In the genomic region with DNA sequence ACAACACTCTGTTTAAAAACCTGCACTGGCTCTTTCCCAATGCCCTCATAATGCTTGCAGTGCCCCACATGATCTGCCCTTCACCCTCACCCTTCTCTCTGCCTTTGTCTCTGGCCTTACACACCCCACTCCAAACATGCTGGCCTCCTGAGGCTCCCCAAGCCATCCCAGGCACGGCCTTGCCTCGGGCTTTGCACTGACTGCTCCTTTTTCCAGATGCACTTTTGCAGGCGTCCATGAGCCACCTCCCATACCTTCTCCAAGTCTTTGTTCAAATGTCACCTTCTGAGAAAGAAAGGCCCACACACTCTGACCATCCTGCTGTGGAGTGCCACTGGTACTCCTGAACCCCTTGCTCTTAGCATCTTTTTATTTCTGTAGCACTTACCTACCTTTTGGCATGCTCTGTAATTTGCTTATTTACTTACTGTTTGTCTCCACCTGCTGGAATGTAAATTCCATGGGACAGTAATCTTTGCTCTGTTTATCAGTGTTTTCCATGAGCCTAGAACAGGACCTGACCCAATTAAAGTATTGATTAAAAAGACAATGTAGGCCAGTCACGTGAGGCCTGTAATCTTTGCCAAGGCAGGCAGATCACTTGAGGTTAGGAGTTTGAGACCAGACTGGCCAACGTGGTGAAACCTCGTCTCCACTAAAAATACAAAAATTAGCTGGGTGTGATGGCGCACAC, we compare ENCODE assay signal across 24 cellular contexts. TPM values are rescaled to one million over a fixed set of nuclear protein-coding genes. Genes with fewer than 3 reads are reported as not detected.
DNase-seq lines count a peak whose midpoint lies in the region; ATAC-seq, FAIRE-seq and TF ChIP-seq lines count a peak whose summit lies in the region.
"Had no signal": no experiment of that assay in that cellular context is flagged by ENCODE, and none has a peak within 500 bp of the region (broad histone marks: within the 10 kb centered on the region; RNA-seq: fewer than 3 reads in every experiment).

No MANE protein-coding gene starts in this region.

- H3K27me3 ChIP-seq in DOHH2 (ENCODE audit: control insufficient read depth, low read length) = no peaks in the 10 kb centered on the region
- H3K27me3 ChIP-seq in H1 (replicated peaks in 1 of 4; ENCODE audit: control insufficient read depth in 3 of 4, extremely low read depth in 1 of 4, insufficient read depth in 3 of 4, low read length in 3 of 4) = no peaks in the 10 kb centered on the region
- H3K27me3 ChIP-seq in neuronal stem cell (ENCODE audit: control insufficient read depth in 3 of 3, insufficient read depth in 3 of 3, low read depth in 1 of 3, low read length in 3 of 3) = no peaks in the 10 kb centered on the region
- H3K27me3 ChIP-seq: breast epithelium, esophagus muscularis mucosa, ovary, SJSA1 had no signal

- no peak overlapping the region for H2BK120ac ChIP-seq in H1 (replicated peaks; ENCODE audit: low read depth, low read length)
- no peak overlapping the region for H2BK120ac ChIP-seq in neuronal stem cell (ENCODE audit: low read depth, low read length)

- H2BK15ac ChIP-seq in H1 (ENCODE audit: low read length) (no peak overlapping the region), neuronal stem cell (ENCODE audit: low read length) (no peak overlapping the region)

- H3K9me2 ChIP-seq in DOHH2 (replicated peaks; ENCODE audit: control insufficient read depth, low read length) = no peaks in the 10 kb centered on the region

- H3K9ac ChIP-seq in H1 (replicated peaks in 1 of 4; ENCODE audit: extremely low read depth in 1 of 4, low read depth in 3 of 4, low read length in 3 of 4) (no peak overlapping the region; a peak in 1 of 7 replicates), neuronal stem cell (ENCODE audit: low read depth, low read length, poor library complexity) (no peak overlapping the region)

- TF ChIP-seq POLR2A in H1 (IDR thresholded peaks at IDR 0.05; ENCODE audit: control extremely low read depth in 1 of 2, low read depth in 2 of 2, low read length in 2 of 2) = no peak

- H4K8ac ChIP-seq in H1 (ENCODE audit: extremely low read depth, insufficient read depth, low read length) = no peak overlapping the region
- H4K8ac ChIP-seq in neuronal stem cell (ENCODE audit: low read depth, low read length) = no peak overlapping the region

- no peak overlapping the region for H2BK5ac ChIP-seq in H1 (ENCODE audit: low read depth, low read length)
- H2BK5ac ChIP-seq in neuronal stem cell (ENCODE audit: low read length) = peak overlapping the region; percentile 76

- H3K18ac ChIP-seq in H1 (ENCODE audit: extremely low read depth, low read length) = no peak overlapping the region
- no peak overlapping the region for H3K18ac ChIP-seq in neuronal stem cell (ENCODE audit: low read length)

- H3K79me1 ChIP-seq in H1 (ENCODE audit: low read depth, low read length) = no peaks in the 10 kb centered on the region
- H3K79me1 ChIP-seq in neuronal stem cell (ENCODE audit: low read depth, low read length) = no peaks in the 10 kb centered on the region

- no peak overlapping the region for H4K5ac ChIP-seq in H1 (ENCODE audit: insufficient read length, low read depth, low read length)

- ATAC-seq in activated CD4-positive, CD25-positive, alpha-beta regulatory T cell treated with anti-CD3 and anti-CD28 coated beads, Interleukin-2, amount 50 U/mL, for 24 hours = no peak
- no peak for ATAC-seq in GM21526 (IDR thresholded peaks at IDR 0.05; ENCODE audit: low FRiP score, unreplicated experiment)
- ATAC-seq: activated naive CD8-positive, alpha-beta T cell treated with anti-CD3 and anti-CD28 coated beads, Interleukin-2, amount 50 U/mL, for 24 hours had no signal

- H2AFZ ChIP-seq in H1 (ENCODE audit: low read length) (no peak overlapping the region), neuronal stem cell (ENCODE audit: low read length) (no peak overlapping the region)

- H3K4me1 ChIP-seq in DOHH2 (ENCODE audit: control insufficient read depth, low read length) = no peaks in the 10 kb centered on the region
- H3K4me1 ChIP-seq in H1 (replicated peaks in 1 of 4; ENCODE audit: control insufficient read depth in 3 of 4, insufficient read depth in 4 of 4, low read length in 3 of 4) = peaks cover 0 to 6% (median 0%) of the 10 kb centered on the region in 4 experiments; a peak in 2 of 7 replicates
- H3K4me1 ChIP-seq in neuronal stem cell (ENCODE audit: control insufficient read depth in 2 of 2, insufficient read depth in 1 of 2, low read depth in 1 of 2, low read length in 2 of 2) = peaks cover 0 to 3% of the 10 kb centered on the region in 2 donors
- H3K4me1 ChIP-seq: breast epithelium, esophagus muscularis mucosa, SJSA1 had no signal

- H3K4me3 ChIP-seq in DOHH2 (ENCODE audit: low read length) (no peak overlapping the region), LNCaP clone FGC (ENCODE audit: low read depth, low read length) (no peak overlapping the region), H1 (ENCODE audit: extremely low read depth in 1 of 4, insufficient read depth in 2 of 4, low read depth in 3 of 4, low read length in 4 of 4) (no peak overlapping the region), neuronal stem cell (ENCODE audit: low read length in 2 of 2) (no peak overlapping the region)
- H3K4me3 ChIP-seq: breast epithelium, esophagus muscularis mucosa, ovary, SJSA1 had no signal

- TF ChIP-seq CTCF in DOHH2 (IDR thresholded peaks at IDR 0.05; ENCODE audit: low read depth, low read length, poor library complexity, severe bottlenecking) = peak; percentile 31
- peak; percentile 41 for TF ChIP-seq CTCF in LNCaP clone FGC (IDR thresholded peaks at IDR 0.05; ENCODE audit: control insufficient read depth, extremely low read depth, insufficient read depth)
- peak in 1 of 3 experiments; percentile 18; a peak in 1 of 4 replicates for TF ChIP-seq CTCF in H1 (IDR thresholded peaks at IDR 0.05; ENCODE audit: control extremely low read depth in 1 of 3, insufficient read depth in 1 of 3, low read depth in 1 of 3, low read length in 3 of 3)

- H3K79me2 ChIP-seq in DOHH2 (ENCODE audit: control insufficient read depth, low read length) (no peaks in the 10 kb centered on the region), H1 (ENCODE audit: control insufficient read depth in 1 of 2, insufficient read depth in 2 of 2, low read length in 2 of 2) (no peaks in the 10 kb centered on the region)

- H3K23me2 ChIP-seq in H1 (ENCODE audit: low read depth, low read length) = no peaks in the 10 kb centered on the region

- POLR2A ChIA-PET in H1 (lab: Charles Lee; ENCODE audit: partially characterized antibody) = no interaction called here

- no peak overlapping the region for H3K27ac ChIP-seq in DOHH2 (ENCODE audit: low read depth, low read length)
- H3K27ac ChIP-seq in H1 (ENCODE audit: low read depth, low read length) = no peak overlapping the region
- H3K27ac ChIP-seq in neuronal stem cell (replicated peaks; ENCODE audit: low read length) = no peak overlapping the region
- H3K27ac ChIP-seq: breast epithelium, esophagus muscularis mucosa, ovary, SJSA1 had no signal

- no peak for TF ChIP-seq EP300 in H1 (IDR thresholded peaks at IDR 0.05; ENCODE audit: borderline replicate concordance in 1 of 2, low read depth in 2 of 2, low read length in 2 of 2)

- H4K91ac ChIP-seq in H1 (replicated peaks; ENCODE audit: insufficient read length, low read length) = no peak overlapping the region
- H4K91ac ChIP-seq in neuronal stem cell (ENCODE audit: low read depth, low read length, poor library complexity) = peak overlapping the region; percentile 86

- H3F3A ChIP-seq in DOHH2 (ENCODE audit: control insufficient read depth, insufficient read depth) = no peaks in the 10 kb centered on the region

- no peaks in the 10 kb centered on the region for H3K9me3 ChIP-seq in DOHH2 (ENCODE audit: control insufficient read depth, insufficient read depth, low read length)
- H3K9me3 ChIP-seq in H1 (ENCODE audit: insufficient read depth in 2 of 2, low read depth in 1 of 2, low read length in 1 of 2) = no peaks in the 10 kb centered on the region
- H3K9me3 ChIP-seq in neuronal stem cell (replicated peaks in 1 of 2; ENCODE audit: control insufficient read depth in 2 of 2, insufficient read depth in 1 of 2, low read depth in 1 of 2, low read length in 2 of 2) = peaks cover 0 to 8% of the 10 kb centered on the region in 2 donors
- H3K9me3 ChIP-seq: breast epithelium, esophagus muscularis mucosa, ovary, SJSA1 had no signal

- H3K36me3 ChIP-seq in DOHH2 (ENCODE audit: control insufficient read depth, low read length) = no peaks in the 10 kb centered on the region
- no peaks in the 10 kb centered on the region for H3K36me3 ChIP-seq in H1 (ENCODE audit: control insufficient read depth in 2 of 4, insufficient read depth in 4 of 4, low read length in 3 of 4)
- peaks cover 2 to 4% of the 10 kb centered on the region in 2 donors for H3K36me3 ChIP-seq in neuronal stem cell (replicated peaks in 1 of 2; ENCODE audit: control insufficient read depth in 2 of 2, insufficient read depth in 2 of 2, low read length in 2 of 2)
- H3K36me3 ChIP-seq: breast epithelium, ovary, SJSA1 had no signal

- CTCF ChIA-PET in H1 (lab: Charles Lee; ENCODE audit: partially characterized antibody) = interaction anchor here (0.6 to 1.4 kb wide), 5 partner anchors 23 to 70 kb away, joined by 3 to 5 read pairs (median 5); no protein-coding TSS in a partner anchor

- H2AK5ac ChIP-seq in H1 (ENCODE audit: low read depth, low read length) (no peak overlapping the region), neuronal stem cell (ENCODE audit: low read depth, low read length) (no peak overlapping the region)

- WGBS in H1 (ENCODE audit: extremely low coverage in 1 of 2, insufficient coverage in 1 of 2, insufficient read length in 1 of 2, insufficient replicate concordance in 2 of 2, low coverage in 1 of 2, low lambda C conversion rate in 2 of 2, missing lambda C conversion rate in 1 of 2), 2 experiments = 89% methylated on average over 7 of the region's 7 CpGs; no CpG with 5 or more reads in 1 of the 2 experiments
- no CpG with 5 or more reads among the region's 7 CpGs for WGBS in neuronal stem cell (ENCODE audit: extremely low coverage in 2 of 2, insufficient read length in 2 of 2, insufficient replicate concordance in 1 of 2), 2 donors

- H4K20me1 ChIP-seq in DOHH2 (ENCODE audit: control insufficient read depth, insufficient read depth, low read depth, low read length) (no peaks in the 10 kb centered on the region), H1 (replicated peaks in 1 of 2; ENCODE audit: control insufficient read depth in 1 of 2, insufficient read depth in 2 of 2, low read length in 2 of 2) (no peaks in the 10 kb centered on the region)

- H2BK12ac ChIP-seq in H1 (ENCODE audit: low read depth, low read length) (no peak overlapping the region), neuronal stem cell (ENCODE audit: low read length) (no peak overlapping the region)

- 0 out of 2 replicates have a peak overlapping the region, but pooled peaks have one; percentile 61 for H2BK20ac ChIP-seq in H1 (ENCODE audit: low read length)

- no peak overlapping the region for H3K4me2 ChIP-seq in DOHH2 (ENCODE audit: low read length)
- H3K4me2 ChIP-seq in H1 (ENCODE audit: insufficient read depth in 1 of 2, low read depth in 2 of 2, low read length in 2 of 2) = no peak overlapping the region
- H3K4me2 ChIP-seq in neuronal stem cell (ENCODE audit: insufficient read depth, low read length, poor library complexity, severe bottlenecking) = no peak overlapping the region

- H3K23ac ChIP-seq in H1 (ENCODE audit: insufficient read length) = no peak overlapping the region
- no peak overlapping the region for H3K23ac ChIP-seq in neuronal stem cell (ENCODE audit: low read depth, low read length, poor library complexity)

- no peak for FAIRE-seq in H1 (lab: Jason Lieb, UNC)
- FAIRE-seq: D721Med, GM12892 had no signal

- H3K56ac ChIP-seq in H1 (replicated peaks; ENCODE audit: insufficient read length, low read depth, low read length) = no peak overlapping the region

- no peak overlapping the region for H3K14ac ChIP-seq in H1 (ENCODE audit: insufficient read length)
- no peak overlapping the region for H3K14ac ChIP-seq in neuronal stem cell (ENCODE audit: low read length)

- H3K4ac ChIP-seq in H1 (replicated peaks; ENCODE audit: insufficient read length, low read depth, low read length) (no peak overlapping the region), neuronal stem cell (ENCODE audit: low read length) (no peak overlapping the region)

- no peak for DNase-seq in LNCaP clone FGC (ENCODE audit: low read depth)
- DNase-seq in H1 (ENCODE audit: low read depth in 1 of 2, low spot score in 2 of 2) = no peak
- DNase-seq in neuronal stem cell (ENCODE audit: low spot score) = no peak
- no peak for DNase-seq in NCI-H2227 treated with DMSO at 0.1 percent for 48 hours (lab: John Stamatoyannopoulos, UW)
- no peak for DNase-seq in cortex of kidney (lab: John Stamatoyannopoulos, UW)
- DNase-seq: activated CD4-positive, CD25-positive, alpha-beta regulatory T cell treated with anti-CD3 and anti-CD28 coated beads, Interleukin-2, amount 50 U/mL, for 72 hours; activated naive CD8-positive, alpha-beta T cell treated with anti-CD3 and anti-CD28 coated beads, Interleukin-2, amount 50 U/mL, for 24 hours; AML-193; glutamatergic neuron; MV-4-11; NCI-H2081; NCI-H510A treated with DMSO at 0.1 percent for 48 hours; ovary; stimulated activated CD4-positive, alpha-beta T cell treated with anti-CD3 and anti-CD28 coated beads, Interleukin-2, amount 100 ng/mL, for 48 hours had no signal

- peak; percentile 28 to 36 for TF ChIP-seq RAD21 in H1 (IDR thresholded peaks at IDR 0.05 in 1 of 2, conservative IDR thresholded peaks at IDR 0.05 in 1 of 2; ENCODE audit: low read depth in 2 of 2, low read length in 2 of 2)

RNA-seq across cellular contexts. Expression of a gene that starts 30.7 kb away (rescaled TPM):
- not detected in 2 replicates for total RNA-seq in H1 (2021; fragmentation: NEBNext Ultra II Directional; extraction: Animal tissue kit (Norgen Biotek cat#: 25700))
- polyA plus RNA-seq in H1 (2011; rRNA removed) = 0.05 TPM in 1 of 2 replicates, not detected in the other
- not detected for polyA plus RNA-seq in H1 (2011; cell fraction: cytosol; rRNA removed)
- polyA plus RNA-seq in H1 (2011; cell fraction: nucleus; rRNA removed) = 0.13 TPM
- polyA plus RNA-seq in H1 (2012, experiment 1 of 2) = not detected in 4 replicates
- polyA plus RNA-seq in H1 (2012, experiment 2 of 2) = not detected
- not detected for polyA plus RNA-seq in H1 (2013, experiment 1 of 2)
- not detected for polyA plus RNA-seq in H1 (2013, experiment 2 of 2)
- not detected in 2 replicates for polyA minus RNA-seq in H1 (2011; rRNA and poly(A)+ RNA removed)
- polyA minus RNA-seq in H1 (2011; cell fraction: cytosol; rRNA and poly(A)+ RNA removed) = not detected
- polyA minus RNA-seq in H1 (2011; cell fraction: nucleus; rRNA and poly(A)+ RNA removed) = not detected
- not detected for polyA plus RNA-seq in neuronal stem cell (2013, experiment 1 of 2)
- polyA plus RNA-seq in neuronal stem cell (2013, experiment 2 of 2) = not detected
- total RNA-seq: breast epithelium, esophagus muscularis mucosa, lower leg skin, ovary, SJSA1, subcutaneous adipose tissue had no signal

RNA-seq across cellular contexts. Expression of a gene that starts 49.4 kb away (rescaled TPM):
- 5.7 and 6.0 TPM in 2 replicates for total RNA-seq in H1 (2021; fragmentation: NEBNext Ultra II Directional; extraction: Animal tissue kit (Norgen Biotek cat#: 25700))
- 4.2 and 7.0 TPM in 2 replicates for polyA plus RNA-seq in H1 (2011; rRNA removed)
- polyA plus RNA-seq in H1 (2011; cell fraction: cytosol; rRNA removed) = 5.8 TPM
- 49.2 TPM for polyA plus RNA-seq in H1 (2011; cell fraction: nucleus; rRNA removed)
- 4.7 to 8.5 TPM (median 6.9 TPM) in 4 replicates for polyA plus RNA-seq in H1 (2012, experiment 1 of 2)
- polyA plus RNA-seq in H1 (2012, experiment 2 of 2) = 3.2 TPM
- 4.5 TPM for polyA plus RNA-seq in H1 (2013, experiment 1 of 2)
- 4.1 TPM for polyA plus RNA-seq in H1 (2013, experiment 2 of 2)
- 1.6 and 2.3 TPM in 2 replicates for polyA minus RNA-seq in H1 (2011; rRNA and poly(A)+ RNA removed)
- 1.6 TPM for polyA minus RNA-seq in H1 (2011; cell fraction: cytosol; rRNA and poly(A)+ RNA removed)
- 10.8 TPM for polyA minus RNA-seq in H1 (2011; cell fraction: nucleus; rRNA and poly(A)+ RNA removed)
- 5.2 TPM for polyA plus RNA-seq in neuronal stem cell (2013, experiment 1 of 2)
- polyA plus RNA-seq in neuronal stem cell (2013, experiment 2 of 2) = 5.3 TPM
- total RNA-seq: SJSA1 had no signal
